1 cellular context compared by ENCODE assay signal in genomic region chr12:56126732-56127239, GRCh38.
TF ChIP-seq lines count a peak whose summit lies in the region.

No MANE protein-coding gene starts in this region.

TF ChIP-seq in IMR-90, 13 proteins besides CTCF, POLR2A, EP300 and RAD21:
- TF ChIP-seq CEBPB (IDR thresholded peaks at IDR 0.05; ENCODE audit: low read depth, low read length): no peak
